In the genomic region with DNA sequence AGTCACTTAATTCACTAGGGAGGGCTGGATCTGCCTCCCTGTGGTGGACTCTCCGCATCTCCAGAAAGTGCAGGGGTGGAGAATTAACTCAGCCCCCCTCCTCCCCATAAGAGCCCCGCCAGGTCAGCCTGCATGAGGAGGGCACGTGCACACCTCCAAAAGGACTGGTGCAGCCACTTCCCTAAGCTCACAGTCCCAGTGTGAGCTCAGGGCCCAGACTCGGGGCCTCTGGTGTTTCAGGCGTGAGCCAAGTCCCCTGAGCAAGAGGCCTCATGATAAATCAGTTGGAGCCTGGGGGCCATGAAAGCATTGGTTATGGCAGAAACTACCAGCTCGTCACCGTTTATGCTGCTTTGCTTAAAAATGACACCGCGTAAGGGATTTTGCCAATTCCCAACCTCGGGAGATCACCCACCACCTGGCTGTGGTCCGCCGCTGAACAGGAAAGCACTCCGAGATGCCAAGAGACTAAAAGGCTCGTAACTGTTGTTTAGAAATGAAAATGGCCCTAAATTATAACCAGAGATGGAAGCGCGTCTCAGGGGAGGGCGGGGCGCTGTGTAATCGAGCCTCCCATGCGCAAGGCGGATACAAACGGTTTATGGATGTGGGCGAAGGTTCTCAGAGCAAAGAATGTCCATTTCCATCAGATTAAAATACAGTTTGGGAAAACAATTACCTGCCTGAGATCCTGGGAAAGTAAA, we compare ENCODE assay signal across 1 cellular context.
TF ChIP-seq lines count a peak whose summit lies in the region.

No MANE protein-coding gene starts in this region.

TF ChIP-seq in SK-N-SH, 30 proteins besides CTCF, POLR2A, EP300 and RAD21 (continued from another document):
- no peak for TF ChIP-seq PBX3 (IDR thresholded peaks at IDR 0.05)
- TF ChIP-seq FOXJ3 (CRISPR knock-in tag; IDR thresholded peaks at IDR 0.05): no peak
- TF ChIP-seq SIN3A (IDR thresholded peaks at IDR 0.05; ENCODE audit: borderline replicate concordance, low read depth, low read length): no peak
- TF ChIP-seq MEF2A (IDR thresholded peaks at IDR 0.05; ENCODE audit: borderline replicate concordance, low read depth): no peak
- no peak for TF ChIP-seq REST (IDR thresholded peaks at IDR 0.05; ENCODE audit: low read depth, low read length)
- TF ChIP-seq TAF1 (IDR thresholded peaks at IDR 0.05; ENCODE audit: borderline replicate concordance, low read depth, low read length): no peak
- TF ChIP-seq NRF1 (IDR thresholded peaks at IDR 0.05; ENCODE audit: low read depth, low read length): no peak
